31 cellular contexts compared by ENCODE assay signal in the genomic region with DNA sequence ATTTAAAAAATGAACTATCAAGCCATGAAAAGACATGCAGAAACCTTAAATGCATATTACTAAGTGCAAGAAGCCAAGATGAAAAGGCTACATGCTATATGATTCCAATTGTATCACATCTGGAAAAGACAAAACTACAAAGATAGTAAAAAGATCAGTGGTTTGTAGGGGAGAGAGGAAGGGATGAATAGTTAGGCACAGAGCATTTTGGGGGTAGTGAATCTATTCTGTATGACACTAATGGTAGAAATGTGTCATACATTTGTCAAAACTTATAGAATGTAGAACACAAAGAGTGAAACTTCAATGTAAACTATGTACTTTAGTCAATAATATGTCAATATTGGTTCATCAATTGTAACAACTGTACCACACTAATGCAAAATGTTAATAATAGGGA. TPM values are rescaled to one million over a fixed set of nuclear protein-coding genes. Genes with fewer than 3 reads are reported as not detected.
"Had no signal": no experiment of that assay in that cellular context is flagged by ENCODE, and none has a peak within 500 bp of the region (broad histone marks: within the 10 kb centered on the region; RNA-seq: fewer than 3 reads in every experiment).

No MANE protein-coding gene starts in this region.

- ATAC-seq: gastroesophageal sphincter, left colon, psoas muscle, SK-N-SH treated with all-trans-retinoic acid at 6 μM for 48 hours, T-helper 17 cell had no signal

- H3K4me1 Mint-ChIP-seq: brain, neural progenitor cell, T-helper 17 cell had no signal

- H3K27ac Mint-ChIP-seq: activated naive CD8-positive, alpha-beta T cell treated with anti-CD3 and anti-CD28 coated beads for 36 hours; neural progenitor cell; T-helper 17 cell had no signal

- H3K36me3 ChIP-seq: adrenal gland, colonic mucosa, neural progenitor cell, uterus had no signal

- FAIRE-seq: kidney had no signal

- H3K4me3 ChIP-seq: adrenal gland, ascending aorta, cardiac muscle cell, colonic mucosa, gastroesophageal sphincter, neural progenitor cell, psoas muscle, thoracic aorta, uterus had no signal

- H3K9me3 ChIP-seq: adrenal gland, ascending aorta, colonic mucosa, gastroesophageal sphincter, psoas muscle, thoracic aorta, uterus had no signal

- H3K9me3 Mint-ChIP-seq: activated naive CD8-positive, alpha-beta T cell treated with anti-CD3 and anti-CD28 coated beads for 36 hours; brain; neural progenitor cell had no signal

- H3K4me1 ChIP-seq: adrenal gland, ascending aorta, colonic mucosa, gastroesophageal sphincter, neural progenitor cell, parathyroid adenoma, psoas muscle, uterus had no signal

- H3K27me3 Mint-ChIP-seq: activated naive CD8-positive, alpha-beta T cell treated with anti-CD3 and anti-CD28 coated beads for 36 hours; brain; T-helper 17 cell had no signal

- H3K27me3 ChIP-seq: adrenal gland, ascending aorta, cardiac muscle cell, colonic mucosa, gastroesophageal sphincter, neural progenitor cell, uterus had no signal

- H3K27ac ChIP-seq: adrenal gland, ascending aorta, cardiac muscle cell, colonic mucosa, gastroesophageal sphincter, neural progenitor cell, parathyroid adenoma, psoas muscle, thoracic aorta, uterus had no signal

- H3K4me3 Mint-ChIP-seq: activated naive CD8-positive, alpha-beta T cell treated with anti-CD3 and anti-CD28 coated beads for 36 hours; brain; neural progenitor cell; T-helper 17 cell had no signal

- DNase-seq: activated CD4-positive, alpha-beta T cell treated with anti-CD3 and anti-CD28 coated beads, Interleukin-2, amount 50 U/mL, for 1 hour; activated CD4-positive, CD25-positive, alpha-beta regulatory T cell treated with anti-CD3 and anti-CD28 coated beads, Interleukin-2, amount 50 U/mL, for 72 hours; activated CD8-positive, alpha-beta memory T cell treated with anti-CD3 and anti-CD28 coated beads, Interleukin-2, amount 50 U/mL, for 4 hours; activated naive CD4-positive, alpha-beta T cell; activated naive CD8-positive, alpha-beta T cell treated with anti-CD3 and anti-CD28 coated beads for 36 hours; activated T-cell treated with anti-CD3 and anti-CD28 coated beads, Interleukin-2, amount 50 U/mL, for 1 hour; adrenal gland; cerebellar nuclear complex; colonic mucosa; effector memory CD4-positive, alpha-beta T cell; head of caudate nucleus; hippocampal formation; kidney; left colon; mammary epithelial cell; occipital lobe; psoas muscle; stimulated activated CD4-positive, alpha-beta T cell treated with anti-CD3 and anti-CD28 coated beads, Interleukin-15, amount 100 ng/mL, for 24 hours; stimulated activated CD4-positive, alpha-beta T cell treated with anti-CD3 and anti-CD28 coated beads, Interleukin-2, amount 100 ng/mL, for 24 hours; T-helper 17 cell; T1000; trophoblast cell; uterus had no signal

RNA-seq across cellular contexts. Expression of gene GPR137C, which starts 21.2 kb away (rescaled TPM):
- total RNA-seq: ascending aorta had no signal
